ENCODE assay signal across 10 cellular contexts in genomic region chr1:32774950-32775634, GRCh38. TPM values are rescaled to one million over a fixed set of nuclear protein-coding genes. Genes with fewer than 3 reads are reported as not detected.
DNase-seq lines count a peak whose midpoint lies in the region; TF ChIP-seq lines count a peak whose summit lies in the region.
"Had no signal": no experiment of that assay in that cellular context is flagged by ENCODE, and none has a peak within 500 bp of the region (broad histone marks: within the 10 kb centered on the region; RNA-seq: fewer than 3 reads in every experiment).

No MANE protein-coding gene starts in this region.

- H3K36me3 ChIP-seq in esophagus squamous epithelium (peaks cover 19 to 99% (median 34%) of the 10 kb centered on the region in 3 donors), transverse colon (peaks cover 0 to 19% (median 9%) of the 10 kb centered on the region in 4 donors)

- CTCF ChIA-PET in RWPE1 (lab: Yijun Ruan, JAX) = interaction anchor here (1.8 to 8.4 kb wide), 2 partner anchors 63 to 69 kb away, joined by 9 to 132 read pairs; no protein-coding TSS in a partner anchor

- in situ Hi-C loops in transverse colon (cut with MboI; ENCODE audit: low pct_ligation_motif_present in 1 of 4, low pct_unique_long_range_greater_than_20kb in 1 of 4, low sequenced_read_pairs in 3 of 4) = loop anchor here in 3 of 4 donors (10.0 to 25.0 kb wide), 2 partner anchors 60 to 263 kb away; no protein-coding TSS in a partner anchor

- H3K4me3 ChIP-seq in esophagus squamous epithelium (no peak overlapping the region), transverse colon (no peak overlapping the region)

- H3K9me3 ChIP-seq in esophagus squamous epithelium (no peaks in the 10 kb centered on the region), transverse colon (no peaks in the 10 kb centered on the region)

- intact Hi-C loops in esophagus squamous epithelium (cut with DNase I) (loop anchor here (5.0 kb wide), 1 partner anchor 63 kb away; no protein-coding TSS in a partner anchor), transverse colon (cut with DNase I; ENCODE audit: low total_unique reads) (no loop called here)

- POLR2A ChIA-PET in RWPE1 (lab: Yijun Ruan, JAX; ENCODE audit: low non-redundant PET) = interaction anchor here (0.5 to 0.6 kb wide), 3 partner anchors 13 to 686 kb away, joined by 4 to 7 read pairs (median 5); no protein-coding TSS in a partner anchor

- H3K27ac ChIP-seq in RWPE1 (peak overlapping the region; percentile 100), esophagus squamous epithelium (peak overlapping the region in 3 of 4 donors; percentile 53 to 60 (median 58)), transverse colon (peak overlapping the region in 2 of 4 donors; percentile 8 to 13)

- TF ChIP-seq EP300 in transverse colon (IDR thresholded peaks at IDR 0.05; ENCODE audit: low read depth) = no peak

- DNase-seq in NCI-H2227 (lab: John Stamatoyannopoulos, UW; ENCODE audit: unreplicated experiment) = peak; percentile 20
- DNase-seq in NCI-H2227 treated with DMSO at 0.1 percent for 48 hours (lab: John Stamatoyannopoulos, UW) = no peak
- no peak for DNase-seq in RWPE1 (ENCODE audit: low spot score)
- no peak for DNase-seq in esophagus squamous epithelium (lab: John Stamatoyannopoulos, UW)
- peak; percentile 74 for DNase-seq in renal cortical epithelial cell (ENCODE audit: low read depth)
- no peak for DNase-seq in activated CD4-positive, CD25-positive, alpha-beta regulatory T cell treated with anti-CD3 and anti-CD28 coated beads, Interleukin-2, amount 50 U/mL, for 72 hours
- no peak for DNase-seq in transverse colon
- no peak for DNase-seq in occipital lobe (lab: John Stamatoyannopoulos, UW)
- DNase-seq: hippocampal formation, Karpas-422 had no signal

- H3K27me3 ChIP-seq in esophagus squamous epithelium = no peaks in the 10 kb centered on the region
- H3K27me3 ChIP-seq in transverse colon = no peaks in the 10 kb centered on the region

- TF ChIP-seq CTCF in RWPE1 (conservative IDR thresholded peaks at IDR 0.05; ENCODE audit: low read depth) (no peak), esophagus squamous epithelium (IDR thresholded peaks at IDR 0.05) (no peak), transverse colon (IDR thresholded peaks at IDR 0.05) (no peak)

- no peak for TF ChIP-seq POLR2A in esophagus squamous epithelium (IDR thresholded peaks at IDR 0.05)
- TF ChIP-seq POLR2A in transverse colon (IDR thresholded peaks at IDR 0.05) = no peak

- peaks cover 0 to 56% (median 15%) of the 10 kb centered on the region in 3 donors for H3K4me1 ChIP-seq in esophagus squamous epithelium
- peaks cover 0 to 8% (median 2%) of the 10 kb centered on the region in 4 donors for H3K4me1 ChIP-seq in transverse colon

- 14 to 60% methylated on average over 1 of the region's 2 CpGs for WGBS in esophagus squamous epithelium, 2 donors
- 56% methylated on average over 2 of the region's 2 CpGs; no CpG with 5 or more reads in 1 of the 2 donors for WGBS in transverse colon (ENCODE audit: low coverage in 1 of 2), 2 donors

RNA-seq across cellular contexts. Expression of gene YARS1, which starts 42.1 kb away (rescaled TPM):
- 10 to 100 TPM; 46.7 to 92.0 (median 62.3) TPM for total RNA-seq in esophagus squamous epithelium
- total RNA-seq in renal cortical epithelial cell = 94.7 and 105 TPM in 2 replicates
- 10 to 100 TPM; 23.9 to 54.5 (median 33.8) TPM for total RNA-seq in transverse colon
- total RNA-seq in occipital lobe = 43.4 TPM

RNA-seq across cellular contexts. Expression of gene S100PBP, which starts 42.4 kb away (rescaled TPM):
- total RNA-seq in esophagus squamous epithelium (10 to 100 TPM in 2 of 4 donors, 1 to 10 TPM in 2; 6.5 to 20.0 (median 11.9) TPM), renal cortical epithelial cell (44.8 and 62.9 TPM in 2 replicates), transverse colon (100 to 1,000 TPM in 1 of 4 donors, 10 to 100 TPM in 3; 26.2 to 257 (median 40.7) TPM), occipital lobe (42.7 TPM)

Comparison
In these comparisons a context has a peak if more than half of its experiments do, and no peak if none do; other contexts are left out.
1. DNase-seq: peak in NCI-H2227 (single experiment) and renal cortical epithelial cell (single experiment); none in NCI-H2227 treated with DMSO at 0.1 percent for 48 hours (single experiment), RWPE1 (single experiment), esophagus squamous epithelium (single experiment), activated CD4-positive, CD25-positive, alpha-beta regulatory T cell treated with anti-CD3 and anti-CD28 coated beads, Interleukin-2, amount 50 U/mL, for 72 hours (single experiment), transverse colon (single experiment) and occipital lobe (single experiment).